In genomic region chr13:64924401-64924800, GRCh38 we compare ENCODE assay signal across 4 cellular contexts.
"Had no signal": no experiment of that assay in that cellular context is flagged by ENCODE, and none has a peak within 500 bp of the region (broad histone marks: within the 10 kb centered on the region; RNA-seq: fewer than 3 reads in every experiment).

No MANE protein-coding gene starts in this region.

- H2AFZ ChIP-seq: GM23338 had no signal

- H3K4me3 Mint-ChIP-seq: GM23338, H9 had no signal

- DNase-seq: H9, HCEC 1CT, IMR-90 had no signal

- H3K4me3 ChIP-seq: GM23338 had no signal

- H3K9me3 Mint-ChIP-seq: GM23338, H9 had no signal

- H3K4me1 Mint-ChIP-seq: H9 had no signal

- H3K27ac Mint-ChIP-seq: GM23338, H9 had no signal

- H3K4me2 ChIP-seq: GM23338 had no signal
